ENCODE assay signal across 8 cellular contexts in genomic region chr12:111446044-111446581, GRCh38. TPM values are rescaled to one million over a fixed set of nuclear protein-coding genes. Genes with fewer than 3 reads are reported as not detected.
DNase-seq lines count a peak whose midpoint lies in the region; ATAC-seq and TF ChIP-seq lines count a peak whose summit lies in the region.

No MANE protein-coding gene starts in this region.

- H2AFZ ChIP-seq in GM23338 = no peak overlapping the region

- H3K36me3 Mint-ChIP-seq in GM23338 (ENCODE audit: low read depth) = peaks cover 53% of the 10 kb centered on the region
- peaks cover 4 to 54% (median 8%) of the 10 kb centered on the region in 5 donors for H3K36me3 Mint-ChIP-seq in naive thymus-derived CD4-positive, alpha-beta T cell

- no peaks in the 10 kb centered on the region for H3K9me2 ChIP-seq in GM23338 (ENCODE audit: insufficient read depth)

- DNase-seq in GM23338 (ENCODE audit: low spot score) = peak; percentile 63
- DNase-seq in NCI-H345 (lab: John Stamatoyannopoulos, UW) = peak; percentile 47
- DNase-seq in dermis blood vessel endothelial cell = peak; percentile 99
- no peak for DNase-seq in naive thymus-derived CD4-positive, alpha-beta T cell
- no peak for DNase-seq in erythroblast (lab: John Stamatoyannopoulos, UW)

- intact Hi-C loops in naive thymus-derived CD4-positive, alpha-beta T cell (cut with micrococcal nuclease) = no loop called here

- H3K4me1 ChIP-seq in GM23338 (ENCODE audit: insufficient read depth) = peaks cover 7% of the 10 kb centered on the region
- H3K4me1 ChIP-seq in naive thymus-derived CD4-positive, alpha-beta T cell (ENCODE audit: control insufficient read depth in 2 of 2, insufficient read depth in 2 of 2, low read length in 2 of 2) = peaks cover 34 to 57% of the 10 kb centered on the region in 2 donors

- H3K9me3 ChIP-seq in naive thymus-derived CD4-positive, alpha-beta T cell (ENCODE audit: control insufficient read depth in 2 of 3, low read length in 3 of 3) = no peaks in the 10 kb centered on the region

- TF ChIP-seq POLR2A in erythroblast (IDR thresholded peaks at IDR 0.05; ENCODE audit: low read length) = no peak

- H3K4me2 ChIP-seq in GM23338 = peak overlapping the region; percentile 31; the same call in 1 of the 2 replicates

- CTCF ChIA-PET in naive thymus-derived CD4-positive, alpha-beta T cell (lab: Charles Lee) = interaction anchor here (1.2 to 11.6 kb wide), 6 partner anchors 8 to 46 kb away, joined by 3 to 462 read pairs (median 5); partner anchors contain the start of gene SH2B3

- H3K27me3 ChIP-seq in GM23338 (ENCODE audit: insufficient read depth) = no peaks in the 10 kb centered on the region
- no peaks in the 10 kb centered on the region for H3K27me3 ChIP-seq in naive thymus-derived CD4-positive, alpha-beta T cell (ENCODE audit: control insufficient read depth in 2 of 2, insufficient read depth in 2 of 2, low read length in 2 of 2)

- ATAC-seq in GM23338 = peak; percentile 48
- ATAC-seq in naive thymus-derived CD4-positive, alpha-beta T cell = no peak
- ATAC-seq in GM19463 (IDR thresholded peaks at IDR 0.05; ENCODE audit: unreplicated experiment) = no peak
- no peak for ATAC-seq in HG02610 (IDR thresholded peaks at IDR 0.05; ENCODE audit: unreplicated experiment)
- ATAC-seq in GM18502 (IDR thresholded peaks at IDR 0.05; ENCODE audit: poor library complexity, unreplicated experiment) = no peak

- peaks cover 23% of the 10 kb centered on the region for H3K79me2 ChIP-seq in GM23338 (replicated peaks; ENCODE audit: insufficient read depth)

- H3K4me3 Mint-ChIP-seq in GM23338 = peak overlapping the region; percentile 6; the same call in 1 of the 3 replicates
- peak overlapping the region in 7 of 10 donors; percentile 2 to 53 (median 25) for H3K4me3 Mint-ChIP-seq in naive thymus-derived CD4-positive, alpha-beta T cell

- no peak for TF ChIP-seq CTCF in GM23338 (conservative IDR thresholded peaks at IDR 0.05; ENCODE audit: low read depth in 2 of 2)

- H3K27ac Mint-ChIP-seq in GM23338 = peak overlapping the region; percentile 90
- H3K27ac Mint-ChIP-seq in naive thymus-derived CD4-positive, alpha-beta T cell = peak overlapping the region; percentile 65 to 99 (median 84)

- peaks cover 19% of the 10 kb centered on the region for H3K36me3 ChIP-seq in GM23338 (ENCODE audit: insufficient read depth)
- H3K36me3 ChIP-seq in naive thymus-derived CD4-positive, alpha-beta T cell (ENCODE audit: control insufficient read depth in 2 of 3, insufficient read depth in 3 of 3, low read length in 3 of 3) = peaks cover 0 to 69% (median 11%) of the 10 kb centered on the region in 3 experiments

- POLR2A ChIA-PET in naive thymus-derived CD4-positive, alpha-beta T cell (lab: Charles Lee) = interaction anchor here (0.5 to 9.4 kb wide), 6 partner anchors 11 to 923 kb away, joined by 3 to 64 read pairs (median 10); partner anchors contain the start of gene SH2B3

- H3K9me3 Mint-ChIP-seq in GM23338 = no peaks in the 10 kb centered on the region; the same call in 2 of the 3 replicates
- H3K9me3 Mint-ChIP-seq in naive thymus-derived CD4-positive, alpha-beta T cell = peaks cover 0 to 2% (median 0%) of the 10 kb centered on the region in 11 donors

- no peak overlapping the region for H3K4me3 ChIP-seq in GM23338
- no peak overlapping the region for H3K4me3 ChIP-seq in naive thymus-derived CD4-positive, alpha-beta T cell (ENCODE audit: low read length)

- peak overlapping the region; percentile 79; the same call in 1 of the 2 replicates for H3K27ac ChIP-seq in GM23338 (ENCODE audit: low read depth)
- H3K27ac ChIP-seq in naive thymus-derived CD4-positive, alpha-beta T cell (ENCODE audit: low read depth, low read length) = peak overlapping the region; percentile 77

- peaks cover 38% of the 10 kb centered on the region for H3F3A ChIP-seq in GM23338 (replicated peaks; ENCODE audit: low read depth)

- H3K27me3 Mint-ChIP-seq in GM23338 (ENCODE audit: insufficient read depth, low read depth, poor library complexity) = peaks cover 29% of the 10 kb centered on the region
- H3K27me3 Mint-ChIP-seq in naive thymus-derived CD4-positive, alpha-beta T cell = no peaks in the 10 kb centered on the region

- H3K4me1 Mint-ChIP-seq in GM23338 = peaks cover 29% of the 10 kb centered on the region
- peaks cover 31 to 91% (median 71%) of the 10 kb centered on the region in 7 donors for H3K4me1 Mint-ChIP-seq in naive thymus-derived CD4-positive, alpha-beta T cell

- H4K20me1 ChIP-seq in GM23338 (replicated peaks; ENCODE audit: insufficient read depth) = peaks cover 25% of the 10 kb centered on the region

TF ChIP-seq in GM23338, 12 proteins besides CTCF, POLR2A, EP300 and RAD21:
- TF ChIP-seq REST (IDR thresholded peaks at IDR 0.05; ENCODE audit: unreplicated experiment) = no peak
- TF ChIP-seq ZNF331 (CRISPR knock-in tag; IDR thresholded peaks at IDR 0.05; ENCODE audit: low read depth) = no peak
- TF ChIP-seq JUNB (IDR thresholded peaks at IDR 0.05; ENCODE audit: unreplicated experiment) = no peak
- no peak for TF ChIP-seq NANOG (IDR thresholded peaks at IDR 0.05; ENCODE audit: borderline replicate concordance)
- TF ChIP-seq CREB1 (CRISPR knock-in tag; IDR thresholded peaks at IDR 0.05; ENCODE audit: low read depth) = no peak

RNA-seq across cellular contexts. Expression of gene SH2B3, which starts 40.4 kb away (rescaled TPM):
- total RNA-seq in GM23338 (2014; rRNA removed; shearing (Covaris generic)) = 59.0 and 59.3 TPM in 2 replicates
- 7.6 and 8.1 TPM in 2 replicates for polyA plus RNA-seq in GM23338 (2016; fragmentation: Nextera tagmentation; extraction: Ambion mirVana)
- 93.6 and 111 TPM in 2 replicates for total RNA-seq in dermis blood vessel endothelial cell
- total RNA-seq in naive thymus-derived CD4-positive, alpha-beta T cell = 10 to 100 TPM; 18.5 to 71.4 (median 29.8) TPM
- 1 to 10 TPM; 3.5 to 7.8 TPM for polyA plus RNA-seq in naive thymus-derived CD4-positive, alpha-beta T cell

Comparison
In these comparisons a context has a peak if more than half of its experiments do, and no peak if none do; other contexts are left out.
1. DNase-seq: peak in GM23338 (single experiment), NCI-H345 (single experiment) and dermis blood vessel endothelial cell (single experiment); none in naive thymus-derived CD4-positive, alpha-beta T cell (0 of 9) and erythroblast (0 of 2).